Comparison of ENCODE assay signal across 23 cellular contexts in the genomic region with DNA sequence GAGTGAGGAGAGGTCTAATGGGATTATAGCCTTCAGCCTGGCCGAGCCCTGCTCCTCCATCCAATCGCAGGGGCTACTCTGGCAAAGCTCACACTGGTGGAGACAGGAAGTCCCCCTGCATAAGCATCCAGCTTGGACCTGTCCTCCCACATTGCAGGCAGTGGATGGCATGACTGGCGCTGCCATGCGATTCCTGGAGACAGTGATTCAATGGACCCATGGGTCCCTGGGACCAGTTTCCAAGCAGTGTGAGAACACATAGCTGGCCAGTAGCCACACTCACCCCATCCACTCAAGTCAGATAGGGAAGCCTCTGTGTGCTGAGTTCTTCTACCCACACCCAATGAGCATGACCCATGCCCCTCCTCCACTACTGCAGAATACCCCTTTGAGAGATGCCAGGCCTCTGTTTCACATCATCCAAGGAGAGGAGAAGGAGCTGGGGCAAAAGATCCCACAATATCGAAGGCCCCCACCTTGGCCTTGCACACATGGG. TPM values are rescaled to one million over a fixed set of nuclear protein-coding genes. Genes with fewer than 3 reads are reported as not detected.
DNase-seq lines count a peak whose midpoint lies in the region; ATAC-seq and TF ChIP-seq lines count a peak whose summit lies in the region.
"Had no signal": no experiment of that assay in that cellular context is flagged by ENCODE, and none has a peak within 500 bp of the region (broad histone marks: within the 10 kb centered on the region; RNA-seq: fewer than 3 reads in every experiment).

No MANE protein-coding gene starts in this region.

- H3K4me1 ChIP-seq in SJSA1 (replicated peaks) = peaks cover 34% of the 10 kb centered on the region
- H3K4me1 ChIP-seq in spleen = peaks cover 4 to 15% (median 12%) of the 10 kb centered on the region in 6 donors

- H3K36me3 Mint-ChIP-seq in stimulated activated effector memory CD8-positive, alpha-beta T cell treated with anti-CD3 and anti-CD28 coated beads, Interleukin-12 subunit alpha, Interleukin-12 subunit beta, amount 100 ng/mL, for 72 hours = no peaks in the 10 kb centered on the region

- TF ChIP-seq POLR2A in spleen (IDR thresholded peaks at IDR 0.05) = no peak

- WGBS in spleen, 5 donors = 89 to 96% (median 94%) methylated on average over 3 to 5 of the region's 5 CpGs

- H3K9me3 ChIP-seq in SJSA1 (replicated peaks) = no peaks in the 10 kb centered on the region
- H3K9me3 ChIP-seq in spleen = no peaks in the 10 kb centered on the region

- H3K27ac Mint-ChIP-seq in stimulated activated effector memory CD8-positive, alpha-beta T cell treated with anti-CD3 and anti-CD28 coated beads, Interleukin-12 subunit alpha, Interleukin-12 subunit beta, amount 100 ng/mL, for 72 hours = no peak overlapping the region
- H3K27ac Mint-ChIP-seq: B cell, IgD-negative memory B cell had no signal

- no peaks in the 10 kb centered on the region for H3K27me3 ChIP-seq in SJSA1 (replicated peaks)
- H3K27me3 ChIP-seq in dorsolateral prefrontal cortex = no peaks in the 10 kb centered on the region
- H3K27me3 ChIP-seq in spleen (replicated peaks in 1 of 7) = no peaks in the 10 kb centered on the region

- peaks cover 26% of the 10 kb centered on the region for H3K4me1 Mint-ChIP-seq in stimulated activated effector memory CD8-positive, alpha-beta T cell treated with anti-CD3 and anti-CD28 coated beads, Interleukin-12 subunit alpha, Interleukin-12 subunit beta, amount 100 ng/mL, for 72 hours
- H3K4me1 Mint-ChIP-seq: B cell had no signal

- H3K27ac ChIP-seq in SJSA1 = peak overlapping the region; percentile 39
- H3K27ac ChIP-seq in dorsolateral prefrontal cortex = peak overlapping the region in 35 of 59 donors; percentile 3 to 86 (median 57)
- H3K27ac ChIP-seq in spleen = no peak overlapping the region
- H3K27ac ChIP-seq: GM23248, HL-60 had no signal

- DNase-seq in SJSA1 (ENCODE audit: low read depth in 1 of 2, low spot score in 2 of 2) (no peak), dorsolateral prefrontal cortex (peak in 6 of 10 donors; percentile 28 to 82 (median 64)), nucleus accumbens (lab: John Stamatoyannopoulos, UW) (peak in 30 of 56 donors; percentile 6 to 76 (median 31)), spleen (peak; percentile 36), dermis blood vessel endothelial cell (no peak), NCI-H446 treated with DMSO at 0.1 percent for 48 hours (lab: John Stamatoyannopoulos, UW) (no peak)
- DNase-seq in stimulated activated effector memory CD8-positive, alpha-beta T cell treated with anti-CD3 and anti-CD28 coated beads, Interleukin-12 subunit alpha, Interleukin-12 subunit beta, amount 100 ng/mL, for 72 hours (ENCODE audit: low spot score in 2 of 2) = no peak
- DNase-seq: Kasumi-1; MM.1S; NCI-H1092 treated with DMSO at 0.1 percent for 48 hours; NCI-H146; NCI-H2081; NCI-H2171 treated with DMSO at 0.1 percent for 48 hours; NCI-H446; NCI-H69; NK-92 treated with Interleukin-12 subunit alpha and Interleukin-12 subunit beta, amount 100 ng/mL, for 24 hours had no signal

- no peak for ATAC-seq in stimulated activated effector memory CD8-positive, alpha-beta T cell treated with anti-CD3 and anti-CD28 coated beads, Interleukin-12 subunit alpha, Interleukin-12 subunit beta, amount 100 ng/mL, for 72 hours
- no peak for ATAC-seq in GM18873 (IDR thresholded peaks at IDR 0.05; ENCODE audit: low FRiP score, unreplicated experiment)
- ATAC-seq: Right ventricle myocardium inferior had no signal

- H3K36me3 ChIP-seq in SJSA1 (no peaks in the 10 kb centered on the region), spleen (no peaks in the 10 kb centered on the region)

- intact Hi-C loops in dorsolateral prefrontal cortex (cut with DNase I) (no loop called here), spleen (cut with DNase I; ENCODE audit: low total_unique reads) (no loop called here)

- H3K4me3 Mint-ChIP-seq in stimulated activated effector memory CD8-positive, alpha-beta T cell treated with anti-CD3 and anti-CD28 coated beads, Interleukin-12 subunit alpha, Interleukin-12 subunit beta, amount 100 ng/mL, for 72 hours = no peak overlapping the region
- H3K4me3 Mint-ChIP-seq: B cell, IgD-negative memory B cell had no signal

- no peak overlapping the region for H3K4me3 ChIP-seq in SJSA1
- H3K4me3 ChIP-seq in dorsolateral prefrontal cortex = no peak overlapping the region
- H3K4me3 ChIP-seq in spleen = no peak overlapping the region
- H3K4me3 ChIP-seq: GM23248 had no signal

- H3K9me3 Mint-ChIP-seq in stimulated activated effector memory CD8-positive, alpha-beta T cell treated with anti-CD3 and anti-CD28 coated beads, Interleukin-12 subunit alpha, Interleukin-12 subunit beta, amount 100 ng/mL, for 72 hours = no peaks in the 10 kb centered on the region
- H3K9me3 Mint-ChIP-seq: IgD-negative memory B cell had no signal

- no peak for TF ChIP-seq CTCF in dorsolateral prefrontal cortex (IDR thresholded peaks at IDR 0.05 in 54 of 56, conservative IDR thresholded peaks at IDR 0.05 in 2 of 56; ENCODE audit: low read depth in 1 of 56, partially characterized antibody in 56 of 56)
- TF ChIP-seq CTCF in spleen (IDR thresholded peaks at IDR 0.05 in 8 of 11, conservative IDR thresholded peaks at IDR 0.05 in 3 of 11) = no peak

RNA-seq across cellular contexts. Expression of a gene that starts 18.1 kb away (rescaled TPM):
- 12.8 and 14.2 TPM in 2 replicates for total RNA-seq in SJSA1 (2014; rRNA removed; shearing (Covaris generic))
- 1 to 10 TPM; 1.3 to 5.8 (median 3.0) TPM for total RNA-seq in dorsolateral prefrontal cortex
- 1 to 10 TPM; 1.6 to 4.4 (median 2.5) TPM for total RNA-seq in spleen
- polyA plus RNA-seq in spleen = 1 to 10 TPM; 2.4 to 3.2 (median 3.2) TPM
- total RNA-seq in dermis blood vessel endothelial cell = 3.7 and 17.6 TPM in 2 replicates

RNA-seq across cellular contexts. Expression of a gene that starts 25.6 kb away (rescaled TPM):
- total RNA-seq in SJSA1 (2014; rRNA removed; shearing (Covaris generic)) = 26.6 and 44.8 TPM in 2 replicates
- 10 to 100 TPM; 34.8 to 81.1 (median 55.4) TPM for total RNA-seq in dorsolateral prefrontal cortex
- total RNA-seq in spleen = 10 to 100 TPM; 25.3 to 40.8 (median 33.8) TPM
- polyA plus RNA-seq in spleen = 10 to 100 TPM; 13.0 to 25.3 (median 15.4) TPM
- 41.0 and 51.7 TPM in 2 replicates for total RNA-seq in dermis blood vessel endothelial cell

RNA-seq across cellular contexts. Expression of a gene that starts 53.1 kb away (rescaled TPM):
- not detected in 2 replicates for total RNA-seq in SJSA1 (2014; rRNA removed; shearing (Covaris generic))
- total RNA-seq in dorsolateral prefrontal cortex = 1 to 10 TPM in 31 of 120 experiments, under 1 TPM in 74, not detected in 15; 0.25 to 5.2 (median 0.78) TPM
- 1 to 10 TPM; 2.3 to 7.7 (median 4.2) TPM for total RNA-seq in spleen
- polyA plus RNA-seq in spleen = 1 to 10 TPM in 1 of 3 donors, under 1 TPM in 1, not detected in 1; 0.55 to 3.8 TPM
- total RNA-seq in dermis blood vessel endothelial cell = under 0.01 TPM in 1 of 2 replicates, not detected in the other
- total RNA-seq: GM23248, HT1080 had no signal
- polyA plus RNA-seq: GM23248 had no signal

Comparison
In these comparisons a context has a peak if more than half of its experiments do, and no peak if none do; other contexts are left out.
1. DNase-seq: peak in dorsolateral prefrontal cortex (6 of 10), nucleus accumbens (30 of 56) and spleen (single experiment); none in SJSA1 (0 of 2), stimulated activated effector memory CD8-positive, alpha-beta T cell treated with anti-CD3 and anti-CD28 coated beads, Interleukin-12 subunit alpha, Interleukin-12 subunit beta, amount 100 ng/mL, for 72 hours (0 of 2), dermis blood vessel endothelial cell (single experiment) and NCI-H446 treated with DMSO at 0.1 percent for 48 hours (single experiment).
2. H3K27ac ChIP-seq: peak in SJSA1 (single experiment) and dorsolateral prefrontal cortex (35 of 59); none in spleen (0 of 8).